In genomic region chr21:37562920-37563640, GRCh38 we compare ENCODE assay signal across 8 cellular contexts.
DNase-seq lines count a peak whose midpoint lies in the region; ATAC-seq and TF ChIP-seq lines count a peak whose summit lies in the region.

No MANE protein-coding gene starts in this region.

- TF ChIP-seq POLR2A in stomach (IDR thresholded peaks at IDR 0.05): no peak

- ATAC-seq in GM18870 (IDR thresholded peaks at IDR 0.05; ENCODE audit: unreplicated experiment) (peak; percentile 9), HG03354 (IDR thresholded peaks at IDR 0.05; ENCODE audit: poor library complexity, severe bottlenecking, unreplicated experiment) (peak; percentile 30), HG03521 (IDR thresholded peaks at IDR 0.05; ENCODE audit: unreplicated experiment) (no peak)

- H3K4me1 ChIP-seq in left ventricle myocardium inferior (peaks cover 65% of the 10 kb centered on the region), stomach (peaks cover 7 to 30% (median 29%) of the 10 kb centered on the region in 4 donors)

- 52 to 73% (median 59%) methylated on average over 16 to 22 of the region's 22 CpGs for WGBS in stomach, 5 donors

- no peak for TF ChIP-seq CTCF in AG10803 (conservative IDR thresholded peaks at IDR 0.05; ENCODE audit: low read length)
- TF ChIP-seq CTCF in left ventricle myocardium inferior (IDR thresholded peaks at IDR 0.05; ENCODE audit: borderline replicate concordance): no peak
- no peak for TF ChIP-seq CTCF in stomach (IDR thresholded peaks at IDR 0.05)

- no peak for TF ChIP-seq EP300 in stomach (IDR thresholded peaks at IDR 0.05)

- DNase-seq in AG10803 (ENCODE audit: low read depth): no peak
- peak; percentile 6 for DNase-seq in activated T-helper 1 cell treated with Interleukin-2 at 50 U/mL for 16 hours (ENCODE audit: low read depth)
- no peak for DNase-seq in left ventricle myocardium inferior
- no peak for DNase-seq in stomach
- no peak for DNase-seq in T1000 (lab: John Stamatoyannopoulos, UW)

- no peaks in the 10 kb centered on the region for H3K36me3 ChIP-seq in left ventricle myocardium inferior
- H3K36me3 ChIP-seq in stomach: no peaks in the 10 kb centered on the region

- H3K27me3 ChIP-seq in left ventricle myocardium inferior (ENCODE audit: low read depth) (no peaks in the 10 kb centered on the region), stomach (no peaks in the 10 kb centered on the region)

- intact Hi-C loops in left ventricle myocardium inferior (cut with micrococcal nuclease) (no loop called here), stomach (cut with DNase I; ENCODE audit: low total_unique reads) (no loop called here)

- H3K9me3 ChIP-seq in left ventricle myocardium inferior (replicated peaks) (no peaks in the 10 kb centered on the region), stomach (no peaks in the 10 kb centered on the region)

- H3K4me3 ChIP-seq in AG10803 (ENCODE audit: low read length): peak overlapping the region; percentile 83
- H3K4me3 ChIP-seq in left ventricle myocardium inferior: peak overlapping the region; percentile 80
- H3K4me3 ChIP-seq in stomach: peak overlapping the region; percentile 57 to 85 (median 72)

- H3K27ac ChIP-seq in left ventricle myocardium inferior (replicated peaks): peak overlapping the region; percentile 95
- peak overlapping the region; percentile 77 to 97 (median 95) for H3K27ac ChIP-seq in stomach
